Comparison of ENCODE assay signal across 9 cellular contexts in genomic region chr19:18932216-18932841, GRCh38. TPM values are rescaled to one million over a fixed set of nuclear protein-coding genes. Genes with fewer than 3 reads are reported as not detected.
A peak's percentile ranks its signal among the peaks of the same experiment; 100 is the strongest.
DNase-seq lines count a peak whose midpoint lies in the region; ATAC-seq, FAIRE-seq and TF ChIP-seq lines count a peak whose summit lies in the region.
"Had no signal": no experiment of that assay in that cellular context is flagged by ENCODE, and none has a peak within 500 bp of the region (broad histone marks: within the 10 kb centered on the region; RNA-seq: fewer than 3 reads in every experiment).

No MANE protein-coding gene starts in this region.

- no peaks in the 10 kb centered on the region for H3K9me2 ChIP-seq in OCI-LY7 (ENCODE audit: insufficient read depth, low read length)

- no peak for TF ChIP-seq POLR2A in GM12892 (IDR thresholded peaks at IDR 0.05; ENCODE audit: low read depth, low read length)
- no peak for TF ChIP-seq POLR2A in transverse colon (IDR thresholded peaks at IDR 0.05)

- 18 to 36% methylated on average over 15 to 29 of the region's 37 CpGs for WGBS in transverse colon (ENCODE audit: low coverage in 1 of 2), 2 donors

- POLR2A ChIA-PET in OCI-LY7 (lab: Charles Lee): no interaction called here

- H3K4me2 ChIP-seq in OCI-LY7 (ENCODE audit: low read length): peak overlapping the region; percentile 99
- H3K4me2 ChIP-seq: PC-9 had no signal

- 0 out of 2 replicates have a peak overlapping the region, but pooled peaks have one; percentile 65 for H2AFZ ChIP-seq in OCI-LY7 (ENCODE audit: low read length)
- H2AFZ ChIP-seq: PC-9 had no signal

- H3K9me3 ChIP-seq in OCI-LY7 (ENCODE audit: low read length) (no peaks in the 10 kb centered on the region), transverse colon (no peaks in the 10 kb centered on the region)

- H3K36me3 ChIP-seq in OCI-LY7 (ENCODE audit: insufficient read depth, low read length) (peaks cover 15% of the 10 kb centered on the region), transverse colon (no peaks in the 10 kb centered on the region)

- intact Hi-C loops in OCI-LY7 (cut with micrococcal nuclease; ENCODE audit: unreplicated experiment) (no loop called here), transverse colon (cut with DNase I; ENCODE audit: low total_unique reads) (no loop called here)

- H3K27me3 ChIP-seq in transverse colon: no peaks in the 10 kb centered on the region

- H3K4me3 ChIP-seq in OCI-LY7 (ENCODE audit: low read depth, low read length, poor library complexity, severe bottlenecking): peak overlapping the region; percentile 66
- peak overlapping the region in 1 of 4 donors; percentile 2 for H3K4me3 ChIP-seq in transverse colon
- H3K4me3 ChIP-seq: PC-9 had no signal

- CTCF ChIA-PET in OCI-LY7 (lab: Charles Lee; ENCODE audit: unreplicated experiment): no interaction called here

- TF ChIP-seq CTCF in OCI-LY7 (conservative IDR thresholded peaks at IDR 0.05; ENCODE audit: low read length) (no peak), omental fat pad (IDR thresholded peaks at IDR 0.05) (no peak), transverse colon (IDR thresholded peaks at IDR 0.05) (no peak)

- TF ChIP-seq EP300 in transverse colon (IDR thresholded peaks at IDR 0.05; ENCODE audit: low read depth): no peak

- no peak overlapping the region for H3K27ac ChIP-seq in OCI-LY7 (ENCODE audit: low read depth, low read length, poor library complexity, severe bottlenecking)
- peak overlapping the region in 1 of 4 donors; percentile 28 for H3K27ac ChIP-seq in transverse colon
- H3K27ac ChIP-seq: PC-9 had no signal

- no TSS peak for BruUV-seq in OCI-LY7 (replicated peaks; lab: Mats Ljungman, UMichigan)

- H3K79me2 ChIP-seq in OCI-LY7 (ENCODE audit: insufficient read depth, low read depth, low read length): no peaks in the 10 kb centered on the region

- ATAC-seq in omental fat pad (ENCODE audit: low FRiP score) (peak; percentile 60), HG02970 (IDR thresholded peaks at IDR 0.05; ENCODE audit: low FRiP score, unreplicated experiment) (no peak)

- peak; percentile 60 for FAIRE-seq in GM12892 (lab: Jason Lieb, UNC)

- peak; percentile 89 for DNase-seq in GM12892 (ENCODE audit: insufficient read length)
- DNase-seq in OCI-LY7 (ENCODE audit: low spot score): peak; percentile 85
- DNase-seq in activated T-cell treated with anti-CD3 and anti-CD28 coated beads, Interleukin-2, amount 50 U/mL, for 48 hours: peak; percentile 91
- peak; percentile 9 for DNase-seq in fibroblast of the conjunctiva (ENCODE audit: low read depth)
- DNase-seq in omental fat pad (ENCODE audit: low spot score): peak; percentile 48
- DNase-seq in transverse colon: peak; percentile 90
- no peak for DNase-seq in DMS114 treated with DMSO at 0.1 percent for 48 hours (lab: John Stamatoyannopoulos, UW; ENCODE audit: unreplicated experiment)

- no peaks in the 10 kb centered on the region for H4K20me1 ChIP-seq in OCI-LY7 (ENCODE audit: insufficient read depth, low read length)

- in situ Hi-C loops in transverse colon (cut with MboI; ENCODE audit: low pct_ligation_motif_present in 1 of 4, low pct_unique_long_range_greater_than_20kb in 1 of 4, low sequenced_read_pairs in 3 of 4): no loop called here

- peaks cover 9% of the 10 kb centered on the region for H3K4me1 ChIP-seq in OCI-LY7 (ENCODE audit: insufficient read depth, low read length, poor library complexity, severe bottlenecking)
- peaks cover 0 to 8% (median 6%) of the 10 kb centered on the region in 4 donors for H3K4me1 ChIP-seq in transverse colon

RNA-seq across cellular contexts. Expression of gene HOMER3, which starts 8.7 kb away (rescaled TPM):
- polyA plus RNA-seq in GM12892 (2012; ENCODE audit: missing spikeins): 4.0 TPM
- 8.6 and 16.1 TPM in 2 replicates for total RNA-seq in OCI-LY7 (2014; rRNA removed; shearing (Covaris generic))
- total RNA-seq in OCI-LY7 (2022) (14.8 and 15.5 TPM in 2 replicates), omental fat pad (10 to 100 TPM; 16.6 to 47.8 (median 40.6) TPM), transverse colon (10 to 100 TPM in 3 of 4 donors, 1 to 10 TPM in 1; 8.1 to 82.0 (median 12.7) TPM)

RNA-seq across cellular contexts. Expression of gene DDX49, which starts 12.8 kb away (rescaled TPM):
- polyA plus RNA-seq in GM12892 (2012; ENCODE audit: missing spikeins): 24.4 TPM
- 69.3 and 82.4 TPM in 2 replicates for total RNA-seq in OCI-LY7 (2014; rRNA removed; shearing (Covaris generic))
- total RNA-seq in OCI-LY7 (2022) (53.7 and 63.7 TPM in 2 replicates), omental fat pad (10 to 100 TPM; 29.8 to 73.9 (median 36.6) TPM), transverse colon (10 to 100 TPM; 42.1 to 90.8 (median 50.4) TPM)

RNA-seq across cellular contexts. Expression of gene COPE, which starts 13.1 kb away (rescaled TPM):
- polyA plus RNA-seq in GM12892 (2012; ENCODE audit: missing spikeins): 81.2 TPM
- total RNA-seq in OCI-LY7 (2014; rRNA removed; shearing (Covaris generic)): 225 and 255 TPM in 2 replicates
- total RNA-seq in OCI-LY7 (2022) (231 and 256 TPM in 2 replicates), omental fat pad (100 to 1,000 TPM; 158 to 202 (median 169) TPM), transverse colon (100 to 1,000 TPM; 144 to 268 (median 179) TPM)

RNA-seq across cellular contexts. Expression of gene CERS1, which starts 36.4 kb away (rescaled TPM):
- 0.15 TPM for polyA plus RNA-seq in GM12892 (2012; ENCODE audit: missing spikeins)
- total RNA-seq in OCI-LY7 (2014; rRNA removed; shearing (Covaris generic)): 0.09 TPM in 1 of 2 replicates, not detected in the other
- total RNA-seq in OCI-LY7 (2022) (not detected in 2 replicates), omental fat pad (under 1 TPM in 2 of 4 donors, not detected in 2; 0.19 to 0.24 TPM), transverse colon (not detected)
